11 cellular contexts compared by ENCODE assay signal in the genomic region with DNA sequence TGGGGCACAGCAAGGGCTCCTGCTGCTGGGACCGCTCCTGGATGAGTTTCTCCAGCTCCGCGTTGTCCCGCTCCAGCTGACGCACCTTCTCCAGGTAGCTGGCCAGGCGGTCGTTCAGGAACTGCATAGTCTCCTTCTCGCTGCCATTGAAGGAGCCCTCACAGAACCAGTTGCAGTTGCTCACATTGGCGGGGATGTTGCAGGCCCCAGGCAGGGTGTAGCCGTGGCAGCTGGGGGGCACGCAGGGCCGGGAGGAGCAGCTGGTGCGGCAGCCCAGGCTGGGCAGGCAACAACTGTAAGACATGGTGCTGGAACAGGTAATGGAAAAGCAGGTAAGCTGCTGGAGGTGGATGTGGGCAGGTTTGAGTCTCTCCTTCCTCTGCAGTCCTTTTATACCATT. TPM values are rescaled to one million over a fixed set of nuclear protein-coding genes. Genes with fewer than 3 reads are reported as not detected.
"Had no signal": no experiment of that assay in that cellular context is flagged by ENCODE, and none has a peak within 500 bp of the region (broad histone marks: within the 10 kb centered on the region; RNA-seq: fewer than 3 reads in every experiment).

A gene (minus strand): TSS at position 364 of the 400 bp plus-strand sequence. CDS start 60 bp downstream, at position 304.

RNA-seq across cellular contexts. Expression of the gene that starts here (rescaled TPM):
- total RNA-seq: activated CD4-positive, alpha-beta memory T cell treated with anti-CD3 and anti-CD28 coated beads, Interleukin-2, amount 10 ng/mL, durations not matched to agents 7 days and 5 days; activated CD4-positive, alpha-beta T cell treated with anti-CD3 and anti-CD28 coated beads, Interleukin-2, amount 10 ng/mL, durations not matched to agents 7 days and 5 days; activated naive CD4-positive, alpha-beta T cell treated with anti-CD3 and anti-CD28 coated beads, Interleukin-2, amount 50 U/mL, for 72 hours; activated naive CD8-positive, alpha-beta T cell treated with anti-CD3 and anti-CD28 coated beads, Interleukin-2, amount 10 ng/mL, durations not matched to agents 7 days and 5 days; activated T-cell treated with anti-CD3 and anti-CD28 coated beads, Interleukin-2, amount 50 U/mL, for 72 hours; ascending aorta; cardiac septum; cerebellum; T-cell; T-helper 2 cell treated with Interferon-gamma antibody and Interleukin-4, amounts not matched to agents 100 ng/mL and 5 ng/mL, for 36 hours; WTC11 had no signal
